Comparison of ENCODE assay signal across 8 cellular contexts in genomic region chr17:44070455-44071197, GRCh38. TPM values are rescaled to one million over a fixed set of nuclear protein-coding genes. Genes with fewer than 3 reads are reported as not detected.
DNase-seq lines count a peak whose midpoint lies in the region; ATAC-seq and TF ChIP-seq lines count a peak whose summit lies in the region.

A gene with protein sequence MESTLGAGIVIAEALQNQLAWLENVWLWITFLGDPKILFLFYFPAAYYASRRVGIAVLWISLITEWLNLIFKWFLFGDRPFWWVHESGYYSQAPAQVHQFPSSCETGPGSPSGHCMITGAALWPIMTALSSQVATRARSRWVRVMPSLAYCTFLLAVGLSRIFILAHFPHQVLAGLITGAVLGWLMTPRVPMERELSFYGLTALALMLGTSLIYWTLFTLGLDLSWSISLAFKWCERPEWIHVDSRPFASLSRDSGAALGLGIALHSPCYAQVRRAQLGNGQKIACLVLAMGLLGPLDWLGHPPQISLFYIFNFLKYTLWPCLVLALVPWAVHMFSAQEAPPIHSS (plus strand): TSS chr17:44070735. CDS start chr17:44070966, 231 bp downstream.

- no peaks in the 10 kb centered on the region for H3K36me3 Mint-ChIP-seq in IgD-negative memory B cell
- H3K36me3 Mint-ChIP-seq in activated T-cell treated with anti-CD3 and anti-CD28 coated beads, Interleukin-2, amount 50 U/mL, for 4 hours (ENCODE audit: insufficient read depth) = peaks cover 6% of the 10 kb centered on the region

- H2AFZ ChIP-seq in PC-9 = peak within 1 kb of the TSS; percentile 91

- peaks cover 46% of the 10 kb centered on the region for H3F3A ChIP-seq in PC-9 (ENCODE audit: insufficient read depth, low read depth)

- H3K27ac ChIP-seq in PC-9 = peak within 1 kb of the TSS; percentile 87
- peak within 1 kb of the TSS; percentile 93 to 95 for H3K27ac ChIP-seq in esophagus (ENCODE audit: low read depth in 2 of 2, low read length in 1 of 2)
- peak within 1 kb of the TSS; percentile 76 for H3K27ac ChIP-seq in muscle layer of colon (ENCODE audit: low read depth, low read length)

- H3K4me3 ChIP-seq in PC-9 (peak within 1 kb of the TSS; percentile 66), esophagus (ENCODE audit: low read depth in 1 of 2, low read length in 2 of 2) (peak within 1 kb of the TSS; percentile 64 to 68), muscle layer of colon (ENCODE audit: low read depth in 1 of 2, low read length in 2 of 2) (peak within 1 kb of the TSS; percentile 75 to 87)

- H3K4me2 ChIP-seq in PC-9 = peak within 1 kb of the TSS; percentile 84

- no peaks in the 10 kb centered on the region; the same call in 1 of the 2 replicates for H4K20me1 ChIP-seq in PC-9 (ENCODE audit: insufficient read depth)

- peak within 1 kb of the TSS; percentile 92 to 98 (median 96) for H3K4me3 Mint-ChIP-seq in IgD-negative memory B cell
- peak within 1 kb of the TSS; percentile 93 for H3K4me3 Mint-ChIP-seq in activated T-cell treated with anti-CD3 and anti-CD28 coated beads, Interleukin-2, amount 50 U/mL, for 4 hours

- ATAC-seq in GM21526 (IDR thresholded peaks at IDR 0.05; ENCODE audit: low FRiP score, unreplicated experiment) = peak; percentile 56
- ATAC-seq in activated T-cell treated with anti-CD3 and anti-CD28 coated beads, Interleukin-2, amount 50 U/mL, for 4 hours = peak; percentile 67 to 69

- H3K27me3 Mint-ChIP-seq in IgD-negative memory B cell = no peaks in the 10 kb centered on the region
- no peaks in the 10 kb centered on the region for H3K27me3 Mint-ChIP-seq in activated T-cell treated with anti-CD3 and anti-CD28 coated beads, Interleukin-2, amount 50 U/mL, for 4 hours (ENCODE audit: low read depth)

- H3K27me3 ChIP-seq in PC-9 (ENCODE audit: insufficient read depth, low read depth) (no peaks in the 10 kb centered on the region), esophagus (ENCODE audit: control insufficient read depth in 1 of 2, insufficient read depth in 2 of 2, low read length in 2 of 2) (no peaks in the 10 kb centered on the region), muscle layer of colon (ENCODE audit: control insufficient read depth in 1 of 2, insufficient read depth in 2 of 2, low read length in 2 of 2) (no peaks in the 10 kb centered on the region)

- intact Hi-C loops in PC-9 (cut with micrococcal nuclease; ENCODE audit: unreplicated experiment) = loop anchor here (1.0 to 10.0 kb wide), 5 partner anchors 37 to 274 kb away; partner anchors contain the start of genes GRN and TMUB2

- peak within 1 kb of the TSS; percentile 59 for H3K9ac ChIP-seq in muscle layer of colon (ENCODE audit: low read length)

- H3K9me2 ChIP-seq in PC-9 (ENCODE audit: insufficient read depth) = no peaks in the 10 kb centered on the region

- peak; percentile 94 for DNase-seq in DMS 273 treated with DMSO at 0.1 percent for 48 hours (lab: John Stamatoyannopoulos, UW)
- DNase-seq in PC-9 = peak; percentile 93
- peak; percentile 64 for DNase-seq in activated T-cell treated with anti-CD3 and anti-CD28 coated beads, Interleukin-2, amount 50 U/mL, for 4 hours
- DNase-seq in stimulated activated CD8-positive, alpha-beta memory T cell treated with anti-CD3 and anti-CD28 coated beads, Interleukin-7, amount 100 ng/mL, for 24 hours (ENCODE audit: low read depth) = peak; percentile 74

- H3K4me1 ChIP-seq in PC-9 (replicated peaks; ENCODE audit: insufficient read depth) (peaks cover 40% of the 10 kb centered on the region), esophagus (ENCODE audit: control insufficient read depth in 2 of 2, insufficient read depth in 2 of 2, low read length in 1 of 2) (peaks cover 0 to 9% of the 10 kb centered on the region in 2 donors), muscle layer of colon (ENCODE audit: insufficient read depth, low read length) (peaks cover 30% of the 10 kb centered on the region)

- H3K27ac Mint-ChIP-seq in IgD-negative memory B cell = peak within 1 kb of the TSS; percentile 89 to 94 (median 92)

- 0 to 1% methylated on average over 51 to 53 of the region's 53 CpGs for WGBS in esophagus, 2 donors

- CTCF ChIA-PET in PC-9 (lab: Charles Lee) = interaction anchor here (0.7 kb wide), 2 partner anchors 62 to 275 kb away, joined by 3 read pairs; no protein-coding TSS in a partner anchor

- H3K36me3 ChIP-seq in PC-9 (ENCODE audit: low read depth) = 0 out of 2 replicates have a peak, but pooled peaks cover 7% of the 10 kb centered on the region
- peaks cover 7 to 9% of the 10 kb centered on the region in 2 donors for H3K36me3 ChIP-seq in esophagus (ENCODE audit: control insufficient read depth in 2 of 2, insufficient read depth in 2 of 2, low read length in 1 of 2)
- H3K36me3 ChIP-seq in muscle layer of colon (ENCODE audit: insufficient read depth, low read length) = peaks cover 18% of the 10 kb centered on the region

- no TSS peak for BruUV-seq in PC-9 (replicated peaks; lab: Mats Ljungman, UMichigan)

- TF ChIP-seq CTCF in PC-9 (conservative IDR thresholded peaks at IDR 0.05) = no peak

- POLR2A ChIA-PET in PC-9 (lab: Charles Lee; ENCODE audit: unreplicated experiment) = interaction anchor here (0.6 to 1.0 kb wide), 4 partner anchors 12 to 602 kb away, joined by 3 to 22 read pairs (median 16); no protein-coding TSS in a partner anchor

- H3K9me3 Mint-ChIP-seq in IgD-negative memory B cell = no peaks in the 10 kb centered on the region
- no peaks in the 10 kb centered on the region for H3K9me3 Mint-ChIP-seq in activated T-cell treated with anti-CD3 and anti-CD28 coated beads, Interleukin-2, amount 50 U/mL, for 4 hours

- no peaks in the 10 kb centered on the region for H3K9me3 ChIP-seq in PC-9 (ENCODE audit: insufficient read depth, low read depth)
- no peaks in the 10 kb centered on the region for H3K9me3 ChIP-seq in esophagus (ENCODE audit: control insufficient read depth in 2 of 2, insufficient read depth in 1 of 2, low read depth in 1 of 2, low read length in 1 of 2)
- no peaks in the 10 kb centered on the region for H3K9me3 ChIP-seq in muscle layer of colon (ENCODE audit: low read length)

- peaks cover 42% of the 10 kb centered on the region for H3K79me2 ChIP-seq in PC-9 (ENCODE audit: low read depth)

- H3K4me1 Mint-ChIP-seq in IgD-negative memory B cell = peaks cover 24 to 34% (median 26%) of the 10 kb centered on the region in 3 donors
- H3K4me1 Mint-ChIP-seq in activated T-cell treated with anti-CD3 and anti-CD28 coated beads, Interleukin-2, amount 50 U/mL, for 4 hours (ENCODE audit: low read depth) = peaks cover 31% of the 10 kb centered on the region

RNA-seq across cellular contexts. Expression of the gene that starts here (rescaled TPM):
- polyA plus RNA-seq in IgD-negative memory B cell (22.5 TPM), esophagus (10 to 100 TPM; 36.3 to 43.5 TPM)
- total RNA-seq in PC-9 (2021) = 69.3 and 70.9 TPM in 2 replicates
- total RNA-seq in activated T-cell treated with anti-CD3 and anti-CD28 coated beads, Interleukin-2, amount 50 U/mL, for 4 hours = 10 to 100 TPM; 24.7 to 28.4 (median 24.9) TPM

Comparison
In these comparisons a context has a peak if more than half of its experiments do, and no peak if none do; other contexts are left out.
1. Peak in every context shown above with its lines: DNase-seq, ATAC-seq, H3K4me3 ChIP-seq and H3K27ac ChIP-seq.